Comparison of ENCODE assay signal across 8 cellular contexts in the genomic region with DNA sequence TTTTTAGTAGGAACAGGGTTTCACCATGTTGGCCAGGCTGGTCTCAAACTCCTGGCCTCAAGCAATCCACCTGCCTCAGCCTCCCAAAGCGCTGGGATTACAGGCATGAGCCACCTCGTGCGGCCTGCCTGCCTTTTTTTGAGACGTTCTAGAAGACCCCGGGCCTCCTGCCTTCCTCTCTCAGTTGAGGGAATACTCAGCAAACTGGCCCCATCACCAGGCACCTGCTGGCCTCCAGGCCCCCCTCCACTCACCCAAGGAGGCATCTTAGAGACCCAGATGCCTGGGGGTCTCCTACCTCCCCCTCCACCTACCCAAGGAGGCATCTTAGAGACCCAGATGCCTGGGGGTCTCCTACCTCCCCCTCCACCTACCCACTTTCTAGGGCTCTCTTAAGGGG. TPM values are rescaled to one million over a fixed set of nuclear protein-coding genes. Genes with fewer than 3 reads are reported as not detected.
A peak's percentile ranks its signal among the peaks of the same experiment; 100 is the strongest.
DNase-seq lines count a peak whose midpoint lies in the region; ATAC-seq and TF ChIP-seq lines count a peak whose summit lies in the region.
"Not testable (repeated sequence)": the region's sequence is repeated elsewhere in the genome, so short reads cannot be mapped to it uniquely, and the experiment has no call there.

No MANE protein-coding gene starts in this region.

- peak overlapping the region; percentile 94 for H2BK120ac ChIP-seq in trophoblast cell (ENCODE audit: insufficient read depth, low read length, poor library complexity)

- not testable (repeated sequence) for H3K4me3 ChIP-seq in ACC112 (ENCODE audit: low read depth, low read length); right lobe of liver; trophoblast cell (ENCODE audit: low read depth, low read length); subcutaneous abdominal adipose tissue (ENCODE audit: low read depth in 1 of 5, low read length in 5 of 5); upper lobe of left lung
- peak overlapping the region in 1 of 2 donors; percentile 46 for H3K4me3 ChIP-seq in gastroesophageal sphincter

- not testable (repeated sequence) for TF ChIP-seq POLR2A in gastroesophageal sphincter (IDR thresholded peaks at IDR 0.05); right lobe of liver (IDR thresholded peaks at IDR 0.05); upper lobe of left lung (IDR thresholded peaks at IDR 0.05)

- TF ChIP-seq CTCF in RWPE1 (conservative IDR thresholded peaks at IDR 0.05; ENCODE audit: low read depth); gastroesophageal sphincter (IDR thresholded peaks at IDR 0.05); right lobe of liver (IDR thresholded peaks at IDR 0.05); upper lobe of left lung (IDR thresholded peaks at IDR 0.05): not testable (repeated sequence)

- intact Hi-C loops in right lobe of liver (cut with DNase I) = not testable (repeated sequence)

- peak overlapping the region; percentile 61 for H3K18ac ChIP-seq in trophoblast cell (ENCODE audit: low read length)

- peak overlapping the region; percentile 89 for H2BK5ac ChIP-seq in trophoblast cell (ENCODE audit: low read depth, low read length, poor library complexity)

- H3K4me1 ChIP-seq in ACC112 (ENCODE audit: control insufficient read depth, insufficient read depth, low read length, unreplicated experiment) (peaks cover 50% of the 10 kb centered on the region), gastroesophageal sphincter (peaks cover 9 to 70% (median 44%) of the 10 kb centered on the region in 3 donors), right lobe of liver (peaks cover 0 to 14% (median 6%) of the 10 kb centered on the region in 4 donors), trophoblast cell (ENCODE audit: control insufficient read depth in 1 of 2, insufficient read depth in 2 of 2, low read length in 2 of 2) (peaks cover 40 to 53% of the 10 kb centered on the region in 2 experiments), subcutaneous abdominal adipose tissue (ENCODE audit: control insufficient read depth in 5 of 5, insufficient read depth in 5 of 5, low read length in 5 of 5) (peaks cover 19 to 61% (median 52%) of the 10 kb centered on the region in 5 donors), upper lobe of left lung (peaks cover 44 to 60% (median 53%) of the 10 kb centered on the region in 4 donors)

- not testable (repeated sequence) for DNase-seq in RWPE1 (ENCODE audit: low spot score); caudate nucleus (lab: John Stamatoyannopoulos, UW); right lobe of liver; trophoblast cell; upper lobe of left lung

- not testable (repeated sequence) for TF ChIP-seq EP300 in gastroesophageal sphincter (IDR thresholded peaks at IDR 0.05); upper lobe of left lung (IDR thresholded peaks at IDR 0.05)

- not testable (repeated sequence) for H2AFZ ChIP-seq in ACC112 (ENCODE audit: low read length, unreplicated experiment); trophoblast cell (ENCODE audit: insufficient read depth, low read length, poor library complexity)

- not testable (repeated sequence) for H3K36me3 ChIP-seq in ACC112 (ENCODE audit: insufficient read depth, low read length); gastroesophageal sphincter; right lobe of liver; trophoblast cell (ENCODE audit: control insufficient read depth in 1 of 2, insufficient read depth in 2 of 2, low read length in 2 of 2); subcutaneous abdominal adipose tissue (ENCODE audit: control insufficient read depth in 5 of 5, insufficient read depth in 5 of 5, low read length in 5 of 5); upper lobe of left lung

- peak overlapping the region; percentile 76 for H4K8ac ChIP-seq in trophoblast cell (ENCODE audit: low read depth, low read length)

- not testable (repeated sequence) for H3K27me3 ChIP-seq in ACC112 (ENCODE audit: insufficient read depth, low read length); gastroesophageal sphincter; right lobe of liver; trophoblast cell (ENCODE audit: insufficient read depth, low read length); subcutaneous abdominal adipose tissue (ENCODE audit: control insufficient read depth in 5 of 5, insufficient read depth in 4 of 5, low read length in 5 of 5); upper lobe of left lung

- not testable (repeated sequence) for H3K9ac ChIP-seq in trophoblast cell (ENCODE audit: low read length)
- H3K9ac ChIP-seq in subcutaneous abdominal adipose tissue (ENCODE audit: low read length in 5 of 5) = peak overlapping the region in 2 of 5 donors; percentile 2 to 32

- 64 to 76% methylated on average over 4 to 5 of the region's 5 CpGs for WGBS in gastroesophageal sphincter (ENCODE audit: low coverage in 1 of 2), 2 donors
- WGBS in right lobe of liver (ENCODE audit: insufficient coverage, low coverage, low lambda C conversion rate, missing lambda C conversion rate) = 57% methylated on average over 2 of the region's 5 CpGs
- no CpG with 5 or more reads among the region's 5 CpGs for WGBS in trophoblast cell (ENCODE audit: extremely low coverage, insufficient coverage, insufficient read length)
- WGBS in upper lobe of left lung, 2 donors = 87 to 97% methylated on average over 5 of the region's 5 CpGs

- not testable (repeated sequence) for H3K4me2 ChIP-seq in trophoblast cell (ENCODE audit: low read length)

- peak overlapping the region; percentile 95 for H4K91ac ChIP-seq in trophoblast cell (ENCODE audit: low read depth, low read length)

- peak overlapping the region; percentile 98 for H2BK12ac ChIP-seq in trophoblast cell (ENCODE audit: low read length)

- CTCF ChIA-PET in RWPE1 (lab: Yijun Ruan, JAX) = interaction anchor here (0.8 to 2.8 kb wide), 3 partner anchors 14 to 115 kb away, joined by 3 to 29 read pairs (median 8); no protein-coding TSS in a partner anchor

- H3K23ac ChIP-seq in trophoblast cell (ENCODE audit: low read length) = not testable (repeated sequence)

- not testable (repeated sequence) for ATAC-seq in gastroesophageal sphincter; right lobe of liver; upper lobe of left lung (ENCODE audit: low FRiP score in 2 of 2)

- not testable (repeated sequence) for H4K12ac ChIP-seq in trophoblast cell (ENCODE audit: low read depth, low read length)

- H3K14ac ChIP-seq in trophoblast cell (ENCODE audit: low read length) = peak overlapping the region; percentile 84

- peak overlapping the region; percentile 78 for H3K4ac ChIP-seq in trophoblast cell (ENCODE audit: low read depth, low read length)

- not testable (repeated sequence) for H3K9me3 ChIP-seq in gastroesophageal sphincter; right lobe of liver; trophoblast cell (ENCODE audit: insufficient read depth, low read depth, low read length); subcutaneous abdominal adipose tissue (ENCODE audit: control insufficient read depth in 5 of 5, low read length in 5 of 5); upper lobe of left lung

- peak overlapping the region; percentile 15 for H2AK5ac ChIP-seq in trophoblast cell (ENCODE audit: low read length)

- peaks cover 34% of the 10 kb centered on the region for H3K79me1 ChIP-seq in trophoblast cell (ENCODE audit: low read length)

- peak overlapping the region; percentile 95 for H3K27ac ChIP-seq in ACC112 (ENCODE audit: low read depth, low read length)
- peak overlapping the region; percentile 100 for H3K27ac ChIP-seq in RWPE1
- H3K27ac ChIP-seq in caudate nucleus (ENCODE audit: low read depth, low read length) = peak overlapping the region; percentile 100
- H3K27ac ChIP-seq in gastroesophageal sphincter = peak overlapping the region; percentile 87 to 98 (median 97)
- peak overlapping the region; percentile 91 to 96 (median 95) for H3K27ac ChIP-seq in right lobe of liver
- H3K27ac ChIP-seq in trophoblast cell (ENCODE audit: low read depth, low read length) = peak overlapping the region; percentile 77
- H3K27ac ChIP-seq in subcutaneous abdominal adipose tissue (ENCODE audit: low read depth, low read length) = peak overlapping the region; percentile 100
- H3K27ac ChIP-seq in upper lobe of left lung = peak overlapping the region; percentile 83 to 93 (median 92)

- H3K79me2 ChIP-seq in ACC112 (ENCODE audit: control insufficient read depth, insufficient read depth, low read length, unreplicated experiment); trophoblast cell (ENCODE audit: control insufficient read depth, insufficient read depth, low read length, poor library complexity): not testable (repeated sequence)

- POLR2A ChIA-PET in RWPE1 (lab: Yijun Ruan, JAX; ENCODE audit: low non-redundant PET) = interaction anchor here (1.9 kb wide), 1 partner anchor 25 kb away, joined by 6 read pairs; no protein-coding TSS in a partner anchor

RNA-seq across cellular contexts. Expression of a gene that starts 9.6 kb away (rescaled TPM):
- total RNA-seq in gastroesophageal sphincter = 1,000 to 10,000 TPM in 2 of 4 donors, 100 to 1,000 TPM in 2; 880 to 2,548 (median 1,000) TPM
- total RNA-seq in right lobe of liver = 100 to 1,000 TPM in 5 of 6 experiments, 10 to 100 TPM in 1; 64.4 to 275 (median 234) TPM
- 1,533 and 1,664 TPM in 2 replicates for polyA plus RNA-seq in trophoblast cell (2013)
- total RNA-seq in upper lobe of left lung = 100 to 1,000 TPM; 164 to 703 (median 300) TPM
